In genomic region chr11:118621071-118621815, GRCh38 we compare ENCODE assay signal across 8 cellular contexts.
DNase-seq lines count a peak whose midpoint lies in the region; ATAC-seq lines count a peak whose summit lies in the region.

No MANE protein-coding gene starts in this region.

- H3K4me3 Mint-ChIP-seq in stimulated activated naive CD8-positive, alpha-beta T cell treated with anti-CD3 and anti-CD28 coated beads, Interleukin-15, amount 100 ng/mL, for 72 hours, result peak overlapping the region; percentile 62 to 72

- peak in 2 of 3 donors; percentile 11 to 30 for DNase-seq in stimulated activated CD4-positive, alpha-beta T cell treated with anti-CD3 and anti-CD28 coated beads, Interleukin-12 subunit alpha, Interleukin-12 subunit beta, amount 100 ng/mL, for 48 hours (ENCODE audit: low read depth in 2 of 3, low spot score in 1 of 3)
- DNase-seq in stimulated activated CD4-positive, alpha-beta T cell treated with anti-CD3 and anti-CD28 coated beads, Interleukin-12 subunit alpha, Interleukin-12 subunit beta, amount 100 ng/mL, for 4 hours, result no peak
- DNase-seq in NCI-H2227 treated with DMSO at 0.1 percent for 48 hours (lab: John Stamatoyannopoulos, UW), result peak; percentile 64
- DNase-seq in activated CD4-positive, alpha-beta T cell treated with anti-CD3 and anti-CD28 coated beads, Interleukin-2, amount 50 U/mL, for 48 hours, result peak; percentile 49 to 51
- DNase-seq in epithelial cell of prostate (ENCODE audit: low read depth, low spot score), result no peak
- peak; percentile 94 for DNase-seq in medulla oblongata (ENCODE audit: extremely low spot score)
- no peak for DNase-seq in stimulated activated naive CD8-positive, alpha-beta T cell treated with anti-CD3 and anti-CD28 coated beads, Interleukin-15, amount 100 ng/mL, for 72 hours

- H3K27ac ChIP-seq in epithelial cell of prostate, result peak overlapping the region; percentile 80

- peaks cover 18% of the 10 kb centered on the region for H3K4me1 Mint-ChIP-seq in stimulated activated naive CD8-positive, alpha-beta T cell treated with anti-CD3 and anti-CD28 coated beads, Interleukin-15, amount 100 ng/mL, for 72 hours

- peak; percentile 52 for ATAC-seq in stimulated activated naive CD8-positive, alpha-beta T cell treated with anti-CD3 and anti-CD28 coated beads, Interleukin-15, amount 100 ng/mL, for 72 hours
- no peak for ATAC-seq in HG03442 (IDR thresholded peaks at IDR 0.05; ENCODE audit: unreplicated experiment)

- peaks cover 27% of the 10 kb centered on the region for H3K27me3 Mint-ChIP-seq in stimulated activated naive CD8-positive, alpha-beta T cell treated with anti-CD3 and anti-CD28 coated beads, Interleukin-15, amount 100 ng/mL, for 72 hours

- H3K27ac Mint-ChIP-seq in stimulated activated naive CD8-positive, alpha-beta T cell treated with anti-CD3 and anti-CD28 coated beads, Interleukin-15, amount 100 ng/mL, for 72 hours, result peak overlapping the region in 1 of 2 donors; percentile 34

- no peaks in the 10 kb centered on the region for H3K9me3 Mint-ChIP-seq in stimulated activated naive CD8-positive, alpha-beta T cell treated with anti-CD3 and anti-CD28 coated beads, Interleukin-15, amount 100 ng/mL, for 72 hours

Comparison
In these comparisons a context has a peak if more than half of its experiments do, and no peak if none do; other contexts are left out.
1. DNase-seq: peak in stimulated activated CD4-positive, alpha-beta T cell treated with anti-CD3 and anti-CD28 coated beads, Interleukin-12 subunit alpha, Interleukin-12 subunit beta, amount 100 ng/mL, for 48 hours (2 of 3), NCI-H2227 treated with DMSO at 0.1 percent for 48 hours (single experiment), activated CD4-positive, alpha-beta T cell treated with anti-CD3 and anti-CD28 coated beads, Interleukin-2, amount 50 U/mL, for 48 hours (2 of 2) and medulla oblongata (single experiment); none in stimulated activated CD4-positive, alpha-beta T cell treated with anti-CD3 and anti-CD28 coated beads, Interleukin-12 subunit alpha, Interleukin-12 subunit beta, amount 100 ng/mL, for 4 hours (single experiment), epithelial cell of prostate (single experiment) and stimulated activated naive CD8-positive, alpha-beta T cell treated with anti-CD3 and anti-CD28 coated beads, Interleukin-15, amount 100 ng/mL, for 72 hours (0 of 2).